In genomic region chr16:53043462-53043861, GRCh38 we compare ENCODE assay signal across 14 cellular contexts. TPM values are rescaled to one million over a fixed set of nuclear protein-coding genes. Genes with fewer than 3 reads are reported as not detected.
DNase-seq lines count a peak whose midpoint lies in the region; TF ChIP-seq lines count a peak whose summit lies in the region.
"Had no signal": no experiment of that assay in that cellular context is flagged by ENCODE, and none has a peak within 500 bp of the region (broad histone marks: within the 10 kb centered on the region; RNA-seq: fewer than 3 reads in every experiment).

No MANE protein-coding gene starts in this region.

- no peak overlapping the region for H3K23ac ChIP-seq in mesenchymal stem cell (ENCODE audit: low read length in 2 of 2)

- POLR2A ChIA-PET in SK-N-SH (lab: Yijun Ruan, JAX), result no interaction called here

- 41% methylated on average over 5 of the region's 5 CpGs for WGBS in esophagus muscularis mucosa
- 34% methylated on average over 3 of the region's 5 CpGs for WGBS in mesenchymal stem cell
- 71% methylated on average over 4 of the region's 5 CpGs for WGBS in SK-N-SH (ENCODE audit: low lambda C conversion rate)

- H2AFZ ChIP-seq in mesenchymal stem cell (ENCODE audit: low read depth, low read length), result no peak overlapping the region
- H2AFZ ChIP-seq in SK-N-SH (ENCODE audit: low read depth), result no peak overlapping the region

- H3K27me3 ChIP-seq in esophagus muscularis mucosa (peaks cover 0 to 41% (median 0%) of the 10 kb centered on the region in 4 donors), mesenchymal stem cell (ENCODE audit: control insufficient read depth in 1 of 2, insufficient read depth in 1 of 2, low read length in 2 of 2) (no peaks in the 10 kb centered on the region), stomach smooth muscle (ENCODE audit: control insufficient read depth in 1 of 2, insufficient read depth in 2 of 2, low read length in 2 of 2) (peaks cover 0 to 17% of the 10 kb centered on the region in 2 donors), SK-N-SH (ENCODE audit: insufficient read depth) (no peaks in the 10 kb centered on the region)
- H3K27me3 ChIP-seq: ovary had no signal

- no peaks in the 10 kb centered on the region for H3F3A ChIP-seq in SK-N-SH (replicated peaks; ENCODE audit: insufficient read depth)

- DNase-seq in NCI-H526 treated with DMSO at 0.1 percent for 48 hours (lab: John Stamatoyannopoulos, UW) (peak; percentile 1), esophagus muscularis mucosa (ENCODE audit: extremely low spot score) (no peak), mesenchymal stem cell (no peak), dedifferentiated amniotic fluid mesenchymal stem cell (ENCODE audit: extremely low spot score) (no peak), SK-N-SH (no peak), endothelial cell (ENCODE audit: low spot score) (no peak)
- DNase-seq in stimulated activated naive CD4-positive, alpha-beta T cell (lab: John Stamatoyannopoulos, UW), result no peak
- DNase-seq: activated CD8-positive, alpha-beta T cell treated with anti-CD3 and anti-CD28 coated beads, Interleukin-2, amount 10 ng/mL, durations not matched to agents 7 days and 5 days; CD8-positive, alpha-beta T cell; NCI-H1105; NCI-H82; T-cell had no signal

- H3K4me1 ChIP-seq in esophagus muscularis mucosa, result peaks cover 17 to 37% (median 34%) of the 10 kb centered on the region in 4 donors
- peaks cover 15% of the 10 kb centered on the region for H3K4me1 ChIP-seq in mesenchymal stem cell (ENCODE audit: control insufficient read depth, insufficient read depth, low read depth, low read length)
- H3K4me1 ChIP-seq in stomach smooth muscle (ENCODE audit: control insufficient read depth, insufficient read depth, low read length), result peaks cover 5% of the 10 kb centered on the region
- peaks cover 0 to 9% of the 10 kb centered on the region in 2 experiments; a peak in 2 of 4 replicates for H3K4me1 ChIP-seq in SK-N-SH (ENCODE audit: control insufficient read depth in 1 of 2, insufficient read depth in 2 of 2, low read depth in 1 of 2, low read length in 1 of 2)

- H3K9ac ChIP-seq in mesenchymal stem cell (ENCODE audit: low read length) (peak overlapping the region; percentile 90), stomach smooth muscle (ENCODE audit: low read length in 2 of 2) (no peak overlapping the region), SK-N-SH (no peak overlapping the region)

- no peak for TF ChIP-seq POLR2A in esophagus muscularis mucosa (IDR thresholded peaks at IDR 0.05; ENCODE audit: low read depth)

- H3K9me2 ChIP-seq in SK-N-SH, result no peaks in the 10 kb centered on the region

- peak overlapping the region; percentile 8 to 39 (median 13) for H3K4me3 ChIP-seq in esophagus muscularis mucosa
- peak overlapping the region; percentile 46 to 79 for H3K4me3 ChIP-seq in mesenchymal stem cell (ENCODE audit: insufficient read depth in 1 of 2, low read depth in 1 of 2, low read length in 2 of 2)
- H3K4me3 ChIP-seq in stomach smooth muscle (ENCODE audit: low read length in 2 of 2), result peak overlapping the region in 1 of 2 donors; percentile 40
- no peak overlapping the region for H3K4me3 ChIP-seq in SK-N-SH (ENCODE audit: low read depth in 2 of 2, low read length in 1 of 2)
- H3K4me3 ChIP-seq: ovary had no signal

- no peaks in the 10 kb centered on the region for H3K79me2 ChIP-seq in SK-N-SH (ENCODE audit: insufficient read depth)

- CTCF ChIA-PET in SK-N-SH (lab: Yijun Ruan, JAX), result interaction anchor here (0.8 to 3.4 kb wide), 4 partner anchors 11 to 240 kb away, joined by 3 to 19 read pairs (median 8); partner anchors contain the start of gene CHD9

- peaks cover 12% of the 10 kb centered on the region for H3K27me3 Mint-ChIP-seq in endothelial cell (ENCODE audit: unreplicated experiment)

- no peak overlapping the region for H4K91ac ChIP-seq in mesenchymal stem cell (ENCODE audit: low read length)

- H3K9me3 ChIP-seq in esophagus muscularis mucosa, result no peaks in the 10 kb centered on the region
- no peaks in the 10 kb centered on the region for H3K9me3 ChIP-seq in mesenchymal stem cell (ENCODE audit: control insufficient read depth, low read length)
- H3K9me3 ChIP-seq in stomach smooth muscle (ENCODE audit: control insufficient read depth in 2 of 2, low read length in 2 of 2), result no peaks in the 10 kb centered on the region
- H3K9me3 ChIP-seq in SK-N-SH, result no peaks in the 10 kb centered on the region
- H3K9me3 ChIP-seq: ovary had no signal

- no peak overlapping the region for H3K27ac Mint-ChIP-seq in endothelial cell (ENCODE audit: unreplicated experiment)
- H3K27ac Mint-ChIP-seq: activated CD8-positive, alpha-beta T cell treated with anti-CD3 and anti-CD28 coated beads, Interleukin-2, amount 10 ng/mL, durations not matched to agents 7 days and 5 days; CD8-positive, alpha-beta T cell; T-cell had no signal

- TF ChIP-seq RAD21 in SK-N-SH (IDR thresholded peaks at IDR 0.05; ENCODE audit: low read length), result no peak

- TF ChIP-seq EP300 in esophagus muscularis mucosa (IDR thresholded peaks at IDR 0.05), result no peak
- no peak for TF ChIP-seq EP300 in SK-N-SH (IDR thresholded peaks at IDR 0.05; ENCODE audit: borderline replicate concordance in 1 of 2, low read depth in 1 of 2, low read length in 1 of 2)

- no peak overlapping the region for H2BK12ac ChIP-seq in mesenchymal stem cell (ENCODE audit: low read length in 2 of 2)

- H2BK120ac ChIP-seq in mesenchymal stem cell (ENCODE audit: low read depth, low read length), result no peak overlapping the region

- H3K4me2 ChIP-seq in mesenchymal stem cell (ENCODE audit: low read length, poor library complexity, severe bottlenecking) (peak overlapping the region; percentile 51), SK-N-SH (no peak overlapping the region)

- peaks cover 17% of the 10 kb centered on the region for H3K79me1 ChIP-seq in mesenchymal stem cell (replicated peaks; ENCODE audit: low read length, poor library complexity, severe bottlenecking)

- H3K4ac ChIP-seq in mesenchymal stem cell (ENCODE audit: low read depth in 1 of 2, low read length in 2 of 2), result no peak overlapping the region

- intact Hi-C loops in esophagus muscularis mucosa (cut with DNase I), result no loop called here

- TF ChIP-seq CTCF in esophagus muscularis mucosa (IDR thresholded peaks at IDR 0.05) (no peak), SK-N-SH (IDR thresholded peaks at IDR 0.05) (no peak), endothelial cell (IDR thresholded peaks at IDR 0.05; ENCODE audit: unreplicated experiment) (no peak)

- no peak overlapping the region for H2BK15ac ChIP-seq in mesenchymal stem cell (ENCODE audit: low read depth, poor library complexity, severe bottlenecking)

- peaks cover 23% of the 10 kb centered on the region for H3K4me1 Mint-ChIP-seq in endothelial cell (ENCODE audit: unreplicated experiment)

- H3K4me3 Mint-ChIP-seq in endothelial cell (ENCODE audit: unreplicated experiment), result no peak overlapping the region
- H3K4me3 Mint-ChIP-seq: activated CD8-positive, alpha-beta T cell treated with anti-CD3 and anti-CD28 coated beads, Interleukin-2, amount 10 ng/mL, durations not matched to agents 7 days and 5 days; CD8-positive, alpha-beta T cell; T-cell had no signal

- H3K18ac ChIP-seq in mesenchymal stem cell (ENCODE audit: low read depth in 1 of 2, low read length in 2 of 2), result no peak overlapping the region

- no peaks in the 10 kb centered on the region for H3K36me3 ChIP-seq in esophagus muscularis mucosa
- H3K36me3 ChIP-seq in mesenchymal stem cell (ENCODE audit: control insufficient read depth in 1 of 2, insufficient read depth in 2 of 2, low read depth in 1 of 2, low read length in 2 of 2), result peaks cover 0 to 20% of the 10 kb centered on the region in 2 experiments
- H3K36me3 ChIP-seq in stomach smooth muscle (ENCODE audit: control insufficient read depth in 2 of 2, insufficient read depth in 2 of 2, low read length in 2 of 2), result no peaks in the 10 kb centered on the region
- H3K36me3 ChIP-seq in SK-N-SH (replicated peaks in 1 of 2; ENCODE audit: control insufficient read depth in 1 of 2, insufficient read depth in 2 of 2, low read length in 1 of 2), result peaks cover 0 to 8% of the 10 kb centered on the region in 2 experiments
- H3K36me3 ChIP-seq: ovary had no signal

- H3K9me3 Mint-ChIP-seq in endothelial cell (ENCODE audit: unreplicated experiment), result no peaks in the 10 kb centered on the region
- H3K9me3 Mint-ChIP-seq: CD8-positive, alpha-beta T cell; T-cell had no signal

- no peaks in the 10 kb centered on the region for H4K20me1 ChIP-seq in SK-N-SH (ENCODE audit: insufficient read depth)

- peak overlapping the region; percentile 4 for H4K8ac ChIP-seq in mesenchymal stem cell (ENCODE audit: low read length)

- no peak overlapping the region for H3K14ac ChIP-seq in mesenchymal stem cell (ENCODE audit: low read length in 2 of 2)

- peak overlapping the region; percentile 44 to 71 (median 56) for H3K27ac ChIP-seq in esophagus muscularis mucosa (replicated peaks in 1 of 4)
- peak overlapping the region; percentile 100 for H3K27ac ChIP-seq in mesenchymal stem cell (ENCODE audit: low read length, poor library complexity, severe bottlenecking)
- peak overlapping the region; percentile 31 for H3K27ac ChIP-seq in stomach smooth muscle (ENCODE audit: low read length)
- H3K27ac ChIP-seq in SK-N-SH (ENCODE audit: low read depth in 2 of 2, low read length in 1 of 2), result no peak overlapping the region

- peak overlapping the region; percentile 28 for H2AK5ac ChIP-seq in mesenchymal stem cell (ENCODE audit: low read length, severe bottlenecking)

- peak overlapping the region; percentile 34 for H2BK5ac ChIP-seq in mesenchymal stem cell (ENCODE audit: low read depth, low read length, poor library complexity, severe bottlenecking)

- peaks cover 16% of the 10 kb centered on the region for H3K36me3 Mint-ChIP-seq in endothelial cell (ENCODE audit: low read depth, unreplicated experiment)
- H3K36me3 Mint-ChIP-seq: CD8-positive, alpha-beta T cell; T-cell had no signal

TF ChIP-seq in SK-N-SH, 30 proteins besides CTCF, POLR2A, EP300 and RAD21 (continues in another document):
- TF ChIP-seq YY1 (IDR thresholded peaks at IDR 0.05; ENCODE audit: low read depth) (no peak), FOXM1 (IDR thresholded peaks at IDR 0.05; ENCODE audit: low read depth) (no peak), ELF1 (IDR thresholded peaks at IDR 0.05) (no peak)

RNA-seq across cellular contexts. Expression of gene CHD9NB, which starts 9.2 kb away (rescaled TPM):
- total RNA-seq in esophagus muscularis mucosa (1 to 10 TPM in 1 of 4 donors, under 1 TPM in 3; 0.19 to 1.2 (median 0.42) TPM), endothelial cell (ENCODE audit: unreplicated experiment) (2.0 TPM)
- polyA plus RNA-seq in mesenchymal stem cell (2013, experiment 1 of 2), result 1.2 TPM
- polyA plus RNA-seq in mesenchymal stem cell (2013, experiment 2 of 2), result 1.00 TPM
- polyA plus RNA-seq in SK-N-SH (2012; rRNA removed), result 2.5 and 2.7 TPM in 2 replicates
- polyA plus RNA-seq in SK-N-SH (2012; cell fraction: cytosol; rRNA removed), result 2.0 and 2.3 TPM in 2 replicates
- polyA plus RNA-seq in SK-N-SH (2012; cell fraction: nucleus; rRNA removed), result 4.0 and 5.2 TPM in 2 replicates
- total RNA-seq: CD8-positive, alpha-beta T cell; T-cell had no signal

RNA-seq across cellular contexts. Expression of gene CHD9, which starts 11.3 kb away (rescaled TPM):
- total RNA-seq in esophagus muscularis mucosa (10 to 100 TPM; 45.2 to 64.0 (median 49.5) TPM), endothelial cell (ENCODE audit: unreplicated experiment) (49.2 TPM)
- 20.1 TPM for polyA plus RNA-seq in mesenchymal stem cell (2013, experiment 1 of 2)
- 23.7 TPM for polyA plus RNA-seq in mesenchymal stem cell (2013, experiment 2 of 2)
- polyA plus RNA-seq in SK-N-SH (2012; rRNA removed), result 6.2 and 9.2 TPM in 2 replicates
- 8.2 and 10.6 TPM in 2 replicates for polyA plus RNA-seq in SK-N-SH (2012; cell fraction: cytosol; rRNA removed)
- polyA plus RNA-seq in SK-N-SH (2012; cell fraction: nucleus; rRNA removed), result 10.2 and 20.1 TPM in 2 replicates

Comparison
In these comparisons a context has a peak if more than half of its experiments do, and no peak if none do; other contexts are left out.
1. H3K27ac ChIP-seq: peak in esophagus muscularis mucosa (4 of 4), mesenchymal stem cell (single experiment) and stomach smooth muscle (single experiment); none in SK-N-SH (0 of 2).
2. H3K4me3 ChIP-seq: peak in esophagus muscularis mucosa (4 of 4) and mesenchymal stem cell (2 of 2); none in SK-N-SH (0 of 2).